8 cellular contexts compared by ENCODE assay signal in genomic region chr7:30321992-30322637, GRCh38. TPM values are rescaled to one million over a fixed set of nuclear protein-coding genes. Genes with fewer than 3 reads are reported as not detected.
DNase-seq lines count a peak whose midpoint lies in the region; ATAC-seq and TF ChIP-seq lines count a peak whose summit lies in the region.

No MANE protein-coding gene starts in this region.

- H3K9me3 ChIP-seq in osteoblast (ENCODE audit: low read depth, low read length), result no peaks in the 10 kb centered on the region

- peak overlapping the region; percentile 57 for H3K4me3 ChIP-seq in osteoblast (ENCODE audit: insufficient read depth, low read length)

- peak; percentile 7 for DNase-seq in activated gamma-delta T cell treated with Interleukin-2 at 50 U/mL for 16 hours
- DNase-seq in activated gamma-delta T cell (lab: John Stamatoyannopoulos, UW), result no peak
- DNase-seq in NAMALWA (ENCODE audit: low spot score), result peak; percentile 88
- DNase-seq in central memory CD8-positive, alpha-beta T cell (ENCODE audit: low spot score in 2 of 2), result peak; percentile 13 to 26
- DNase-seq in osteoblast (ENCODE audit: insufficient read length, low spot score, missing footprints), result no peak
- no peak for DNase-seq in OCI-M2 (lab: John Stamatoyannopoulos, UW; ENCODE audit: unreplicated experiment)
- DNase-seq in NCI-H510A treated with DMSO at 0.1 percent for 48 hours (lab: John Stamatoyannopoulos, UW), result no peak

- no peaks in the 10 kb centered on the region for H3K9me3 Mint-ChIP-seq in central memory CD8-positive, alpha-beta T cell

- peak overlapping the region; percentile 60 for H3K27ac ChIP-seq in osteoblast (ENCODE audit: low read depth, low read length)

- H4K20me1 ChIP-seq in osteoblast (ENCODE audit: insufficient read depth, low read length), result no peaks in the 10 kb centered on the region

- peaks cover 78% of the 10 kb centered on the region for H3K4me1 Mint-ChIP-seq in central memory CD8-positive, alpha-beta T cell

- no peaks in the 10 kb centered on the region for H3K36me3 ChIP-seq in osteoblast (ENCODE audit: insufficient read depth, low read length)

- no peaks in the 10 kb centered on the region for H3K27me3 Mint-ChIP-seq in central memory CD8-positive, alpha-beta T cell

- H3K4me2 ChIP-seq in osteoblast (ENCODE audit: insufficient read depth, low read length), result peak overlapping the region; percentile 87

- peaks cover 7% of the 10 kb centered on the region for H3K36me3 Mint-ChIP-seq in central memory CD8-positive, alpha-beta T cell (ENCODE audit: insufficient read depth)

- H3K4me1 ChIP-seq in osteoblast (ENCODE audit: insufficient read depth, low read length), result peaks cover 4% of the 10 kb centered on the region

- peaks cover 21% of the 10 kb centered on the region for H3K79me2 ChIP-seq in osteoblast (ENCODE audit: insufficient read depth, low read length)

- peak overlapping the region; percentile 79 for H2AFZ ChIP-seq in osteoblast (ENCODE audit: low read length)

- no peak for TF ChIP-seq CTCF in osteoblast (IDR thresholded peaks at IDR 0.05; ENCODE audit: extremely low read depth, low read depth, low read length)

- H3K27me3 ChIP-seq in osteoblast (ENCODE audit: insufficient read depth, low read length), result no peaks in the 10 kb centered on the region

- H3K4me3 Mint-ChIP-seq in central memory CD8-positive, alpha-beta T cell, result peak overlapping the region; percentile 77

- peak overlapping the region; percentile 99 for H3K27ac Mint-ChIP-seq in central memory CD8-positive, alpha-beta T cell (ENCODE audit: low read depth)

- ATAC-seq in HG02571 (IDR thresholded peaks at IDR 0.05; ENCODE audit: unreplicated experiment), result peak; percentile 78
- peak; percentile 89 for ATAC-seq in central memory CD8-positive, alpha-beta T cell (replicated peaks; ENCODE audit: extremely low read depth, poor library complexity, severe bottlenecking)

RNA-seq across cellular contexts. Expression of gene ZNRF2, which starts 37.7 kb away (rescaled TPM):
- 12.1 and 12.7 TPM in 2 replicates for total RNA-seq in osteoblast

Comparison
In these comparisons a context has a peak if more than half of its experiments do, and no peak if none do; other contexts are left out.
1. DNase-seq: peak in activated gamma-delta T cell treated with Interleukin-2 at 50 U/mL for 16 hours (single experiment), NAMALWA (single experiment) and central memory CD8-positive, alpha-beta T cell (2 of 2); none in activated gamma-delta T cell (single experiment), osteoblast (single experiment), OCI-M2 (single experiment) and NCI-H510A treated with DMSO at 0.1 percent for 48 hours (single experiment).